ENCODE assay signal across 8 cellular contexts in genomic region chr14:55028476-55028875, GRCh38. TPM values are rescaled to one million over a fixed set of nuclear protein-coding genes. Genes with fewer than 3 reads are reported as not detected.
DNase-seq lines count a peak whose midpoint lies in the region; ATAC-seq and TF ChIP-seq lines count a peak whose summit lies in the region.

No MANE protein-coding gene starts in this region.

- no peak for TF ChIP-seq EP300 in suprapubic skin (IDR thresholded peaks at IDR 0.05)

- peaks cover 23% of the 10 kb centered on the region for H3K36me3 Mint-ChIP-seq in activated naive CD4-positive, alpha-beta T cell treated with anti-CD3 and anti-CD28 coated beads for 36 hours (ENCODE audit: low read depth)
- peaks cover 8% of the 10 kb centered on the region for H3K36me3 Mint-ChIP-seq in WTC11

- no peak for TF ChIP-seq POLR2A in suprapubic skin (IDR thresholded peaks at IDR 0.05)

- peak overlapping the region; percentile 68 for H3K4me3 ChIP-seq in suprapubic skin

- no peak for DNase-seq in activated naive CD4-positive, alpha-beta T cell treated with anti-CD3 and anti-CD28 coated beads for 36 hours
- no peak for DNase-seq in activated naive CD4-positive, alpha-beta T cell treated with Interleukin-2 at 50 U/mL for 16 hours
- DNase-seq in WTC11 (ENCODE audit: low spot score) (no peak), foreskin keratinocyte (no peak), suprapubic skin (ENCODE audit: low spot score in 2 of 2) (no peak), putamen (ENCODE audit: low spot score) (no peak), AG08396 (ENCODE audit: low spot score) (no peak)

- H3K27ac Mint-ChIP-seq in activated naive CD4-positive, alpha-beta T cell treated with anti-CD3 and anti-CD28 coated beads for 36 hours = peak overlapping the region; percentile 92
- H3K27ac Mint-ChIP-seq in WTC11 = peak overlapping the region; percentile 88

- no peaks in the 10 kb centered on the region for H3K27me3 ChIP-seq in foreskin keratinocyte
- H3K27me3 ChIP-seq in suprapubic skin = no peaks in the 10 kb centered on the region

- no peaks in the 10 kb centered on the region for H3K27me3 Mint-ChIP-seq in activated naive CD4-positive, alpha-beta T cell treated with anti-CD3 and anti-CD28 coated beads for 36 hours (ENCODE audit: low read depth)
- no peaks in the 10 kb centered on the region for H3K27me3 Mint-ChIP-seq in WTC11 (ENCODE audit: low read depth)

- H3K4me1 ChIP-seq in foreskin keratinocyte = peaks cover 13% of the 10 kb centered on the region
- H3K4me1 ChIP-seq in suprapubic skin = peaks cover 38% of the 10 kb centered on the region

- TF ChIP-seq CTCF in WTC11 (IDR thresholded peaks at IDR 0.05) (no peak), foreskin keratinocyte (conservative IDR thresholded peaks at IDR 0.05) (no peak), suprapubic skin (IDR thresholded peaks at IDR 0.05) (no peak)

- no peak for ATAC-seq in WTC11
- no peak for ATAC-seq in foreskin keratinocyte
- ATAC-seq in HG03159 (IDR thresholded peaks at IDR 0.05; ENCODE audit: unreplicated experiment) = no peak

- peak overlapping the region; percentile 81 for H3K27ac ChIP-seq in foreskin keratinocyte
- no peak overlapping the region for H3K27ac ChIP-seq in suprapubic skin

- POLR2A ChIA-PET in WTC11 (lab: Charles Lee) = interaction anchor here (0.7 to 1.8 kb wide), 2 partner anchors 23 to 201 kb away, joined by 3 to 4 read pairs; partner anchors contain the start of gene MAPK1IP1L

- WGBS in suprapubic skin = 72% methylated on average over 4 of the region's 4 CpGs

- H3K9me3 Mint-ChIP-seq in activated naive CD4-positive, alpha-beta T cell treated with anti-CD3 and anti-CD28 coated beads for 36 hours = no peaks in the 10 kb centered on the region
- H3K9me3 Mint-ChIP-seq in WTC11 = no peaks in the 10 kb centered on the region

- CTCF ChIA-PET in activated naive CD4-positive, alpha-beta T cell treated with anti-CD3 and anti-CD28 coated beads for 36 hours (lab: Charles Lee) = interaction anchor here (0.7 to 4.0 kb wide), 4 partner anchors 10 to 90 kb away, joined by 3 to 21 read pairs (median 4); partner anchors contain the start of gene MAPK1IP1L
- CTCF ChIA-PET in WTC11 (lab: Charles Lee) = interaction anchor here (6.0 kb wide), 1 partner anchor 23 kb away, joined by 43 read pairs; the partner anchor contains the start of gene MAPK1IP1L

- H3K4me3 Mint-ChIP-seq in activated naive CD4-positive, alpha-beta T cell treated with anti-CD3 and anti-CD28 coated beads for 36 hours = peak overlapping the region; percentile 96
- peak overlapping the region; percentile 86 for H3K4me3 Mint-ChIP-seq in WTC11

- peaks cover 44% of the 10 kb centered on the region for H3K4me1 Mint-ChIP-seq in activated naive CD4-positive, alpha-beta T cell treated with anti-CD3 and anti-CD28 coated beads for 36 hours (ENCODE audit: low read depth)
- H3K4me1 Mint-ChIP-seq in WTC11 = peaks cover 50% of the 10 kb centered on the region

- intact Hi-C loops in activated naive CD4-positive, alpha-beta T cell treated with anti-CD3 and anti-CD28 coated beads for 36 hours (cut with micrococcal nuclease) = loop anchor here (5.0 kb wide), 1 partner anchor 541 kb away; the partner anchor contains the start of gene GMFB

- no peaks in the 10 kb centered on the region for H3K36me3 ChIP-seq in suprapubic skin

- no peaks in the 10 kb centered on the region for H3K9me3 ChIP-seq in suprapubic skin

TF ChIP-seq in WTC11, 78 proteins besides CTCF, POLR2A, EP300 and RAD21 (continues in another document):
- TF ChIP-seq NR3C1 (CRISPR knock-in tag; conservative IDR thresholded peaks at IDR 0.05; ENCODE audit: low read depth) = no peak
- no peak for TF ChIP-seq FOXJ3 (CRISPR knock-in tag; IDR thresholded peaks at IDR 0.05; ENCODE audit: borderline replicate concordance)
- TF ChIP-seq RORB (CRISPR knock-in tag; IDR thresholded peaks at IDR 0.05) = no peak
- no peak for TF ChIP-seq KAT7 (CRISPR knock-in tag; IDR thresholded peaks at IDR 0.05; ENCODE audit: borderline replicate concordance)
- no peak for TF ChIP-seq ZNF263 (CRISPR knock-in tag; IDR thresholded peaks at IDR 0.05; ENCODE audit: low read depth)
- no peak for TF ChIP-seq ZNF281 (CRISPR knock-in tag; IDR thresholded peaks at IDR 0.05)
- no peak for TF ChIP-seq MLX (CRISPR knock-in tag; IDR thresholded peaks at IDR 0.05)
- no peak for TF ChIP-seq ARID4B (CRISPR knock-in tag; IDR thresholded peaks at IDR 0.05; ENCODE audit: borderline replicate concordance)

RNA-seq across cellular contexts. Expression of gene SOCS4, which starts 1.4 kb away (rescaled TPM):
- total RNA-seq in activated naive CD4-positive, alpha-beta T cell treated with anti-CD3 and anti-CD28 coated beads for 36 hours = 10 to 100 TPM; 17.7 to 17.9 TPM
- 20.7 to 21.3 TPM (median 21.2 TPM) in 3 replicates for total RNA-seq in WTC11 (2021)
- 18.4 and 19.1 TPM in 2 replicates for total RNA-seq in foreskin keratinocyte
- 3.4 and 4.5 TPM in 2 replicates for polyA plus RNA-seq in foreskin keratinocyte
- total RNA-seq in suprapubic skin = 10 to 100 TPM; 10.0 to 12.0 (median 11.6) TPM

RNA-seq across cellular contexts. Expression of gene WDHD1, which starts 1.6 kb away (rescaled TPM):
- total RNA-seq in activated naive CD4-positive, alpha-beta T cell treated with anti-CD3 and anti-CD28 coated beads for 36 hours = 10 to 100 TPM; 61.1 to 62.9 TPM
- total RNA-seq in WTC11 (2021) = 64.4 to 76.1 TPM (median 67.3 TPM) in 3 replicates
- total RNA-seq in foreskin keratinocyte = 24.2 and 30.0 TPM in 2 replicates
- polyA plus RNA-seq in foreskin keratinocyte = 10.6 and 13.2 TPM in 2 replicates
- 1 to 10 TPM; 1.3 to 3.4 (median 2.3) TPM for total RNA-seq in suprapubic skin

RNA-seq across cellular contexts. Expression of gene MAPK1IP1L, which starts 23.0 kb away (rescaled TPM):
- 10 to 100 TPM; 78.2 to 83.4 TPM for total RNA-seq in activated naive CD4-positive, alpha-beta T cell treated with anti-CD3 and anti-CD28 coated beads for 36 hours
- total RNA-seq in WTC11 (2021) = 97.9 to 107 TPM (median 107 TPM) in 3 replicates
- 72.8 and 73.9 TPM in 2 replicates for total RNA-seq in foreskin keratinocyte
- 38.7 and 44.5 TPM in 2 replicates for polyA plus RNA-seq in foreskin keratinocyte
- 10 to 100 TPM; 40.3 to 95.5 (median 59.7) TPM for total RNA-seq in suprapubic skin
